ENCODE assay signal across 1 cellular context in genomic region chr11:34105079-34105956, GRCh38.
TF ChIP-seq lines count a peak whose summit lies in the region.

NAT10 (plus strand) TSS chr11:34105629; CDS start chr11:34108226, 2,597 bp downstream.

TF ChIP-seq in HepG2, 621 proteins besides CTCF, POLR2A, EP300 and RAD21 (continued from another document and continues in another):
- TF ChIP-seq, protein P1, sequence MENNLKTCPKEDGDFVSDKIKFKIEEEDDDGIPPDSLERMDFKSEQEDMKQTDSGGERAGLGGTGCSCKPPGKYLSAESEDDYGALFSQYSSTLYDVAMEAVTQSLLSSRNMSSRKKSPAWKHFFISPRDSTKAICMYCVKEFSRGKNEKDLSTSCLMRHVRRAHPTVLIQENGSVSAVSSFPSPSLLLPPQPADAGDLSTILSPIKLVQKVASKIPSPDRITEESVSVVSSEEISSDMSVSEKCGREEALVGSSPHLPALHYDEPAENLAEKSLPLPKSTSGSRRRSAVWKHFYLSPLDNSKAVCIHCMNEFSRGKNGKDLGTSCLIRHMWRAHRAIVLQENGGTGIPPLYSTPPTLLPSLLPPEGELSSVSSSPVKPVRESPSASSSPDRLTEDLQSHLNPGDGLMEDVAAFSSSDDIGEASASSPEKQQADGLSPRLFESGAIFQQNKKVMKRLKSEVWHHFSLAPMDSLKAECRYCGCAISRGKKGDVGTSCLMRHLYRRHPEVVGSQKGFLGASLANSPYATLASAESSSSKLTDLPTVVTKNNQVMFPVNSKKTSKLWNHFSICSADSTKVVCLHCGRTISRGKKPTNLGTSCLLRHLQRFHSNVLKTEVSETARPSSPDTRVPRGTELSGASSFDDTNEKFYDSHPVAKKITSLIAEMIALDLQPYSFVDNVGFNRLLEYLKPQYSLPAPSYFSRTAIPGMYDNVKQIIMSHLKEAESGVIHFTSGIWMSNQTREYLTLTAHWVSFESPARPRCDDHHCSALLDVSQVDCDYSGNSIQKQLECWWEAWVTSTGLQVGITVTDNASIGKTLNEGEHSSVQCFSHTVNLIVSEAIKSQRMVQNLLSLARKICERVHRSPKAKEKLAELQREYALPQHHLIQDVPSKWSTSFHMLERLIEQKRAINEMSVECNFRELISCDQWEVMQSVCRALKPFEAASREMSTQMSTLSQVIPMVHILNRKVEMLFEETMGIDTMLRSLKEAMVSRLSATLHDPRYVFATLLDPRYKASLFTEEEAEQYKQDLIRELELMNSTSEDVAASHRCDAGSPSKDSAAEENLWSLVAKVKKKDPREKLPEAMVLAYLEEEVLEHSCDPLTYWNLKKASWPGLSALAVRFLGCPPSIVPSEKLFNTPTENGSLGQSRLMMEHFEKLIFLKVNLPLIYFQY (CRISPR knock-in tag; IDR thresholded peaks at IDR 0.05; ENCODE audit: borderline replicate concordance), result no peak
- TF ChIP-seq ZNF17 (CRISPR knock-in tag; IDR thresholded peaks at IDR 0.05) (no peak), SKI (IDR thresholded peaks at IDR 0.05; ENCODE audit: partially characterized antibody) (no peak), MED8 (CRISPR knock-in tag; IDR thresholded peaks at IDR 0.05; ENCODE audit: insufficient replicate concordance) (peak; percentile 25), ZNF230 (CRISPR knock-in tag; IDR thresholded peaks at IDR 0.05) (peak; percentile 69; the same call in 1 of the 2 replicates), ZNF547 (CRISPR knock-in tag; IDR thresholded peaks at IDR 0.05) (peak; percentile 58; the same call in 1 of the 2 replicates), ELF3 (CRISPR knock-in tag; IDR thresholded peaks at IDR 0.05) (peak; percentile 73), ZNF629 (CRISPR knock-in tag; conservative IDR thresholded peaks at IDR 0.05) (0 out of 2 replicates have a peak, but pooled peaks have one; percentile 8), SIX4 (CRISPR knock-in tag; IDR thresholded peaks at IDR 0.05) (peak; percentile 56; the same call in 1 of the 2 replicates), ZBTB10 (CRISPR knock-in tag; IDR thresholded peaks at IDR 0.05; ENCODE audit: borderline replicate concordance) (peak; percentile 76; the same call in 1 of the 2 replicates), ZNF510 (CRISPR knock-in tag; IDR thresholded peaks at IDR 0.05; ENCODE audit: low read depth) (peak; percentile 75; the same call in 1 of the 2 replicates), KLF15 (CRISPR knock-in tag; IDR thresholded peaks at IDR 0.05; ENCODE audit: borderline replicate concordance) (0 out of 2 replicates have a peak, but pooled peaks have one; percentile 11), ZNF180 (CRISPR knock-in tag; IDR thresholded peaks at IDR 0.05; ENCODE audit: borderline replicate concordance, low read depth) (no peak), NR2F6 (IDR thresholded peaks at IDR 0.05) (no peak; the same call in 1 of the 2 replicates), NR2F6 (CRISPR knock-in tag; IDR thresholded peaks at IDR 0.05) (no peak; the same call in none of the 2 replicates), ZMYM4 (CRISPR knock-in tag; IDR thresholded peaks at IDR 0.05) (peak; percentile 94), KDM4B (CRISPR knock-in tag; IDR thresholded peaks at IDR 0.05) (0 out of 2 replicates have a peak, but pooled peaks have one; percentile 61), ZBTB25 (CRISPR knock-in tag; IDR thresholded peaks at IDR 0.05) (peak; percentile 63; the same call in 1 of the 2 replicates), ZFP37 (CRISPR knock-in tag; IDR thresholded peaks at IDR 0.05; ENCODE audit: borderline replicate concordance) (0 out of 2 replicates have a peak, but pooled peaks have one; percentile 49), ISL2 (CRISPR knock-in tag; IDR thresholded peaks at IDR 0.05) (peak; percentile 74), ZFX (CRISPR knock-in tag; IDR thresholded peaks at IDR 0.05; ENCODE audit: low read depth) (peak; percentile 99), ATF1 (CRISPR knock-in tag; IDR thresholded peaks at IDR 0.05) (peak; percentile 99), CENPX (CRISPR knock-in tag; IDR thresholded peaks at IDR 0.05) (no peak), HOMEZ (CRISPR knock-in tag; IDR thresholded peaks at IDR 0.05; ENCODE audit: low read depth) (0 out of 2 replicates have a peak, but pooled peaks have one; percentile 26), RBFOX2 (IDR thresholded peaks at IDR 0.05; ENCODE audit: low read depth, low read length) (peak; percentile 79), ZFYVE20 (CRISPR knock-in tag; IDR thresholded peaks at IDR 0.05; ENCODE audit: borderline replicate concordance, low read depth) (no peak)
- TF ChIP-seq, protein P2, sequence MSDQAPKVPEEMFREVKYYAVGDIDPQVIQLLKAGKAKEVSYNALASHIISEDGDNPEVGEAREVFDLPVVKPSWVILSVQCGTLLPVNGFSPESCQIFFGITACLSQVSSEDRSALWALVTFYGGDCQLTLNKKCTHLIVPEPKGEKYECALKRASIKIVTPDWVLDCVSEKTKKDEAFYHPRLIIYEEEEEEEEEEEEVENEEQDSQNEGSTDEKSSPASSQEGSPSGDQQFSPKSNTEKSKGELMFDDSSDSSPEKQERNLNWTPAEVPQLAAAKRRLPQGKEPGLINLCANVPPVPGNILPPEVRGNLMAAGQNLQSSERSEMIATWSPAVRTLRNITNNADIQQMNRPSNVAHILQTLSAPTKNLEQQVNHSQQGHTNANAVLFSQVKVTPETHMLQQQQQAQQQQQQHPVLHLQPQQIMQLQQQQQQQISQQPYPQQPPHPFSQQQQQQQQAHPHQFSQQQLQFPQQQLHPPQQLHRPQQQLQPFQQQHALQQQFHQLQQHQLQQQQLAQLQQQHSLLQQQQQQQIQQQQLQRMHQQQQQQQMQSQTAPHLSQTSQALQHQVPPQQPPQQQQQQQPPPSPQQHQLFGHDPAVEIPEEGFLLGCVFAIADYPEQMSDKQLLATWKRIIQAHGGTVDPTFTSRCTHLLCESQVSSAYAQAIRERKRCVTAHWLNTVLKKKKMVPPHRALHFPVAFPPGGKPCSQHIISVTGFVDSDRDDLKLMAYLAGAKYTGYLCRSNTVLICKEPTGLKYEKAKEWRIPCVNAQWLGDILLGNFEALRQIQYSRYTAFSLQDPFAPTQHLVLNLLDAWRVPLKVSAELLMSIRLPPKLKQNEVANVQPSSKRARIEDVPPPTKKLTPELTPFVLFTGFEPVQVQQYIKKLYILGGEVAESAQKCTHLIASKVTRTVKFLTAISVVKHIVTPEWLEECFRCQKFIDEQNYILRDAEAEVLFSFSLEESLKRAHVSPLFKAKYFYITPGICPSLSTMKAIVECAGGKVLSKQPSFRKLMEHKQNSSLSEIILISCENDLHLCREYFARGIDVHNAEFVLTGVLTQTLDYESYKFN (CRISPR knock-in tag; conservative IDR thresholded peaks at IDR 0.05), result no peak; the same call in 1 of the 2 replicates
- TF ChIP-seq, protein P3, sequence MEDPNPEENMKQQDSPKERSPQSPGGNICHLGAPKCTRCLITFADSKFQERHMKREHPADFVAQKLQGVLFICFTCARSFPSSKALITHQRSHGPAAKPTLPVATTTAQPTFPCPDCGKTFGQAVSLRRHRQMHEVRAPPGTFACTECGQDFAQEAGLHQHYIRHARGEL (CRISPR knock-in tag; IDR thresholded peaks at IDR 0.05), result no peak
- TF ChIP-seq, protein P4, sequence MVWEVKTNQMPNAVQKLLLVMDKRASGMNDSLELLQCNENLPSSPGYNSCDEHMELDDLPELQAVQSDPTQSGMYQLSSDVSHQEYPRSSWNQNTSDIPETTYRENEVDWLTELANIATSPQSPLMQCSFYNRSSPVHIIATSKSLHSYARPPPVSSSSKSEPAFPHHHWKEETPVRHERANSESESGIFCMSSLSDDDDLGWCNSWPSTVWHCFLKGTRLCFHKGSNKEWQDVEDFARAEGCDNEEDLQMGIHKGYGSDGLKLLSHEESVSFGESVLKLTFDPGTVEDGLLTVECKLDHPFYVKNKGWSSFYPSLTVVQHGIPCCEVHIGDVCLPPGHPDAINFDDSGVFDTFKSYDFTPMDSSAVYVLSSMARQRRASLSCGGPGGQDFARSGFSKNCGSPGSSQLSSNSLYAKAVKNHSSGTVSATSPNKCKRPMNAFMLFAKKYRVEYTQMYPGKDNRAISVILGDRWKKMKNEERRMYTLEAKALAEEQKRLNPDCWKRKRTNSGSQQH (CRISPR knock-in tag; IDR thresholded peaks at IDR 0.05; ENCODE audit: low read depth), result no peak; the same call in 1 of the 2 replicates
- TF ChIP-seq, protein P5, sequence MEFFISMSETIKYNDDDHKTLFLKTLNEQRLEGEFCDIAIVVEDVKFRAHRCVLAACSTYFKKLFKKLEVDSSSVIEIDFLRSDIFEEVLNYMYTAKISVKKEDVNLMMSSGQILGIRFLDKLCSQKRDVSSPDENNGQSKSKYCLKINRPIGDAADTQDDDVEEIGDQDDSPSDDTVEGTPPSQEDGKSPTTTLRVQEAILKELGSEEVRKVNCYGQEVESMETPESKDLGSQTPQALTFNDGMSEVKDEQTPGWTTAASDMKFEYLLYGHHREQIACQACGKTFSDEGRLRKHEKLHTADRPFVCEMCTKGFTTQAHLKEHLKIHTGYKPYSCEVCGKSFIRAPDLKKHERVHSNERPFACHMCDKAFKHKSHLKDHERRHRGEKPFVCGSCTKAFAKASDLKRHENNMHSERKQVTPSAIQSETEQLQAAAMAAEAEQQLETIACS (CRISPR knock-in tag; IDR thresholded peaks at IDR 0.05), result no peak; the same call in 1 of the 2 replicates
- TF ChIP-seq, protein P6, sequence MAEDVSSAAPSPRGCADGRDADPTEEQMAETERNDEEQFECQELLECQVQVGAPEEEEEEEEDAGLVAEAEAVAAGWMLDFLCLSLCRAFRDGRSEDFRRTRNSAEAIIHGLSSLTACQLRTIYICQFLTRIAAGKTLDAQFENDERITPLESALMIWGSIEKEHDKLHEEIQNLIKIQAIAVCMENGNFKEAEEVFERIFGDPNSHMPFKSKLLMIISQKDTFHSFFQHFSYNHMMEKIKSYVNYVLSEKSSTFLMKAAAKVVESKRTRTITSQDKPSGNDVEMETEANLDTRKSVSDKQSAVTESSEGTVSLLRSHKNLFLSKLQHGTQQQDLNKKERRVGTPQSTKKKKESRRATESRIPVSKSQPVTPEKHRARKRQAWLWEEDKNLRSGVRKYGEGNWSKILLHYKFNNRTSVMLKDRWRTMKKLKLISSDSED (CRISPR knock-in tag; IDR thresholded peaks at IDR 0.05), result no peak
- TF ChIP-seq, protein P7, sequence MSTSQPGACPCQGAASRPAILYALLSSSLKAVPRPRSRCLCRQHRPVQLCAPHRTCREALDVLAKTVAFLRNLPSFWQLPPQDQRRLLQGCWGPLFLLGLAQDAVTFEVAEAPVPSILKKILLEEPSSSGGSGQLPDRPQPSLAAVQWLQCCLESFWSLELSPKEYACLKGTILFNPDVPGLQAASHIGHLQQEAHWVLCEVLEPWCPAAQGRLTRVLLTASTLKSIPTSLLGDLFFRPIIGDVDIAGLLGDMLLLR (CRISPR knock-in tag; IDR thresholded peaks at IDR 0.05), result peak; percentile 94; the same call in 1 of the 2 replicates
- TF ChIP-seq, protein P8, sequence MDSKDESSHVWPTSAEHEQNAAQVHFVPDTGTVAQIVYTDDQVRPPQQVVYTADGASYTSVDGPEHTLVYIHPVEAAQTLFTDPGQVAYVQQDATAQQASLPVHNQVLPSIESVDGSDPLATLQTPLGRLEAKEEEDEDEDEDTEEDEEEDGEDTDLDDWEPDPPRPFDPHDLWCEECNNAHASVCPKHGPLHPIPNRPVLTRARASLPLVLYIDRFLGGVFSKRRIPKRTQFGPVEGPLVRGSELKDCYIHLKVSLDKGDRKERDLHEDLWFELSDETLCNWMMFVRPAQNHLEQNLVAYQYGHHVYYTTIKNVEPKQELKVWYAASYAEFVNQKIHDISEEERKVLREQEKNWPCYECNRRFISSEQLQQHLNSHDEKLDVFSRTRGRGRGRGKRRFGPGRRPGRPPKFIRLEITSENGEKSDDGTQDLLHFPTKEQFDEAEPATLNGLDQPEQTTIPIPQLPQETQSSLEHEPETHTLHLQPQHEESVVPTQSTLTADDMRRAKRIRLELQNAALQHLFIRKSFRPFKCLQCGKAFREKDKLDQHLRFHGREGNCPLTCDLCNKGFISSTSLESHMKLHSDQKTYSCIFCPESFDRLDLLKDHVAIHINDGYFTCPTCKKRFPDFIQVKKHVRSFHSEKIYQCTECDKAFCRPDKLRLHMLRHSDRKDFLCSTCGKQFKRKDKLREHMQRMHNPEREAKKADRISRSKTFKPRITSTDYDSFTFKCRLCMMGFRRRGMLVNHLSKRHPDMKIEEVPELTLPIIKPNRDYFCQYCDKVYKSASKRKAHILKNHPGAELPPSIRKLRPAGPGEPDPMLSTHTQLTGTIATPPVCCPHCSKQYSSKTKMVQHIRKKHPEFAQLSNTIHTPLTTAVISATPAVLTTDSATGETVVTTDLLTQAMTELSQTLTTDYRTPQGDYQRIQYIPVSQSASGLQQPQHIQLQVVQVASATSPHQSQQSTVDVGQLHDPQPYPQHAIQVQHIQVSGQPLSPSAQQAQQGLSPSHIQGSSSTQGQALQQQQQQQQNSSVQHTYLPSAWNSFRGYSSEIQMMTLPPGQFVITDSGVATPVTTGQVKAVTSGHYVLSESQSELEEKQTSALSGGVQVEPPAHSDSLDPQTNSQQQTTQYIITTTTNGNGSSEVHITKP (CRISPR knock-in tag; IDR thresholded peaks at IDR 0.05; ENCODE audit: low read depth), result peak; percentile 65; the same call in 1 of the 2 replicates
